In genomic region chr9:21994526-21994995, GRCh38 we compare ENCODE assay signal across 1 cellular context.
TF ChIP-seq lines count a peak whose summit lies in the region.

Gene CDKN2B-AS1 (plus strand): TSS chr9:21994791.

TF ChIP-seq in HEK293, 187 proteins besides CTCF, POLR2A, EP300 and RAD21 (continued from another document and continues in another):
- TF ChIP-seq ELK4 (IDR thresholded peaks at IDR 0.05; ENCODE audit: borderline replicate concordance, low read depth, low read length): no peak
- TF ChIP-seq ZNF544 (tag by site-specific recombination; IDR thresholded peaks at IDR 0.05): no peak
- no peak; the same call in 1 of the 2 replicates for TF ChIP-seq ZNF24 (tag by site-specific recombination; IDR thresholded peaks at IDR 0.05)
- no peak for TF ChIP-seq ZNF701 (tag by site-specific recombination; IDR thresholded peaks at IDR 0.05)
- 0 out of 2 replicates have a peak, but pooled peaks have one; percentile 45 for TF ChIP-seq KLF17 (tag by site-specific recombination; IDR thresholded peaks at IDR 0.05)
- TF ChIP-seq ZNF148 (tag by site-specific recombination; IDR thresholded peaks at IDR 0.05; ENCODE audit: borderline replicate concordance): no peak
- no peak for TF ChIP-seq AEBP2 (tag by site-specific recombination; IDR thresholded peaks at IDR 0.05; ENCODE audit: borderline replicate concordance)
- TF ChIP-seq YY2 (tag by site-specific recombination; IDR thresholded peaks at IDR 0.05): no peak
- TF ChIP-seq ZNF175 (tag by site-specific recombination; IDR thresholded peaks at IDR 0.05): no peak
- TF ChIP-seq SCRT1 (tag by site-specific recombination; IDR thresholded peaks at IDR 0.05; ENCODE audit: borderline replicate concordance): no peak
- TF ChIP-seq ZNF114 (tag by site-specific recombination; IDR thresholded peaks at IDR 0.05): no peak
- peak; percentile 99 for TF ChIP-seq MZF1 (tag by site-specific recombination; IDR thresholded peaks at IDR 0.05; ENCODE audit: borderline replicate concordance)
- no peak for TF ChIP-seq ZNF549 (tag by site-specific recombination; IDR thresholded peaks at IDR 0.05)
- TF ChIP-seq ZNF580 (tag by site-specific recombination; IDR thresholded peaks at IDR 0.05): peak; percentile 37; the same call in 1 of the 2 replicates
- peak; percentile 35; the same call in 1 of the 2 replicates for TF ChIP-seq WT1 (tag by site-specific recombination; IDR thresholded peaks at IDR 0.05)
- TF ChIP-seq PRDM6 (tag by site-specific recombination; IDR thresholded peaks at IDR 0.05): 0 out of 2 replicates have a peak, but pooled peaks have one; percentile 31
- TF ChIP-seq ZNF610 (tag by site-specific recombination; IDR thresholded peaks at IDR 0.05; ENCODE audit: borderline replicate concordance): no peak
- no peak for TF ChIP-seq ZNF18 (tag by site-specific recombination; IDR thresholded peaks at IDR 0.05)
- TF ChIP-seq ZBTB7A (tag by site-specific recombination; IDR thresholded peaks at IDR 0.05; ENCODE audit: low read depth): no peak
- peak; percentile 100 for TF ChIP-seq ZNF423 (tag by site-specific recombination; IDR thresholded peaks at IDR 0.05)
- TF ChIP-seq ZNF791 (tag by site-specific recombination; IDR thresholded peaks at IDR 0.05): no peak
- peak; percentile 30; the same call in 1 of the 2 replicates for TF ChIP-seq ZNF76 (tag by site-specific recombination; IDR thresholded peaks at IDR 0.05; ENCODE audit: borderline replicate concordance, low read depth)
- TF ChIP-seq PRDM1 (tag by site-specific recombination; IDR thresholded peaks at IDR 0.05): 0 out of 2 replicates have a peak, but pooled peaks have one; percentile 6
- 0 out of 2 replicates have a peak, but pooled peaks have one; percentile 53 for TF ChIP-seq KLF10 (tag by site-specific recombination; IDR thresholded peaks at IDR 0.05)
- TF ChIP-seq PBX3 (CRISPR knock-in tag; IDR thresholded peaks at IDR 0.05): peak; percentile 91
- TF ChIP-seq ZEB2 (tag by site-specific recombination; IDR thresholded peaks at IDR 0.05): peak; percentile 70; the same call in 1 of the 2 replicates
- peak; percentile 42; the same call in 1 of the 2 replicates for TF ChIP-seq GLIS2 (tag by site-specific recombination; IDR thresholded peaks at IDR 0.05)
- no peak for TF ChIP-seq ZNF558 (tag by site-specific recombination; IDR thresholded peaks at IDR 0.05)
- no peak for TF ChIP-seq ZNF449 (tag by site-specific recombination; IDR thresholded peaks at IDR 0.05)
- TF ChIP-seq ZFHX2 (tag by site-specific recombination; conservative IDR thresholded peaks at IDR 0.05): peak; percentile 79
- no peak for TF ChIP-seq ZNF654 (tag by site-specific recombination; IDR thresholded peaks at IDR 0.05; ENCODE audit: low read depth)
- TF ChIP-seq ZSCAN16 (tag by site-specific recombination; IDR thresholded peaks at IDR 0.05): no peak
- TF ChIP-seq ZNF112 (tag by site-specific recombination; IDR thresholded peaks at IDR 0.05): no peak
- no peak for TF ChIP-seq ZNF16 (tag by site-specific recombination; IDR thresholded peaks at IDR 0.05; ENCODE audit: low read depth)
- TF ChIP-seq ZBTB20 (tag by site-specific recombination; IDR thresholded peaks at IDR 0.05): peak; percentile 44; the same call in 1 of the 2 replicates
- TF ChIP-seq ZNF670 (tag by site-specific recombination; IDR thresholded peaks at IDR 0.05; ENCODE audit: low read depth): no peak
- TF ChIP-seq YY1 (tag by site-specific recombination; IDR thresholded peaks at IDR 0.05): 0 out of 2 replicates have a peak, but pooled peaks have one; percentile 12
- no peak for TF ChIP-seq ZNF2 (tag by site-specific recombination; IDR thresholded peaks at IDR 0.05)
- TF ChIP-seq ZXDB (tag by site-specific recombination; IDR thresholded peaks at IDR 0.05): peak; percentile 87
- TF ChIP-seq ZFP41 (tag by site-specific recombination; IDR thresholded peaks at IDR 0.05; ENCODE audit: borderline replicate concordance): no peak
- no peak for TF ChIP-seq ZNF600 (tag by site-specific recombination; IDR thresholded peaks at IDR 0.05)
- no peak for TF ChIP-seq ZNF404 (tag by site-specific recombination; IDR thresholded peaks at IDR 0.05)
- TF ChIP-seq MYNN (tag by site-specific recombination; IDR thresholded peaks at IDR 0.05; ENCODE audit: borderline replicate concordance): no peak
- TF ChIP-seq ZNF391 (tag by site-specific recombination; IDR thresholded peaks at IDR 0.05; ENCODE audit: borderline replicate concordance, low read depth): 0 out of 2 replicates have a peak, but pooled peaks have one; percentile 28
- TF ChIP-seq ZNF335 (tag by site-specific recombination; conservative IDR thresholded peaks at IDR 0.05): no peak
- no peak for TF ChIP-seq ATF2 (tag by site-specific recombination; IDR thresholded peaks at IDR 0.05; ENCODE audit: low read depth)
- TF ChIP-seq ZNF488 (tag by site-specific recombination; IDR thresholded peaks at IDR 0.05): no peak
